Comparison of ENCODE assay signal across 15 cellular contexts in the genomic region with DNA sequence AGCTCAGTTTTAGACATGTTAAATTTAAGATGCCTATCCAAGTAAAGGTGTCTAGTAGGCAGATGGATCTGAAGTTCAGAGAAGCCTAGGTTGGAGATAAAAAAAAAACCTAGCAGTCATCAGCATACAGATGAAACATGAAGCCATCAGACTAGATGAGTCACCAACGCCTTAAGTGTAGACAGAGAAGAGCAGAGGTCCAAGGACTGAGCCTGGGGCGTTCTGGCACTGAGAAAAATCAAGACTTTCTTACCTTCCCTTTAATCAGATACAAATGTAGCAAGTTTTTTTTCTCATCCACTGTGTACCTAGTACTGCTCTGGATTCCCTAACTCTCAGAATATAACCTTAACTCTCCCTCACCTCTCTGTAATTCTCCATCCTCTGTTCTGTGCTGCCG.
A peak's percentile ranks its signal among the peaks of the same experiment; 100 is the strongest.
DNase-seq lines count a peak whose midpoint lies in the region; ATAC-seq and TF ChIP-seq lines count a peak whose summit lies in the region.
"Had no signal": no experiment of that assay in that cellular context is flagged by ENCODE, and none has a peak within 500 bp of the region (broad histone marks: within the 10 kb centered on the region; RNA-seq: fewer than 3 reads in every experiment).

No MANE protein-coding gene starts in this region.

- TF ChIP-seq CTCF in SK-N-SH (IDR thresholded peaks at IDR 0.05) (no peak), lower lobe of right lung (IDR thresholded peaks at IDR 0.05) (no peak), tibial artery (IDR thresholded peaks at IDR 0.05) (no peak)

- TF ChIP-seq EP300 in SK-N-SH (IDR thresholded peaks at IDR 0.05; ENCODE audit: borderline replicate concordance in 1 of 2, low read depth in 1 of 2, low read length in 1 of 2): no peak

- no peaks in the 10 kb centered on the region for H4K20me1 ChIP-seq in SK-N-SH (ENCODE audit: insufficient read depth)
- H4K20me1 ChIP-seq: BLaER1 had no signal

- CTCF ChIA-PET in SK-N-SH (lab: Yijun Ruan, JAX): no interaction called here

- no peak overlapping the region for H2AFZ ChIP-seq in SK-N-SH (ENCODE audit: low read depth)
- H2AFZ ChIP-seq: parathyroid adenoma had no signal

- DNase-seq in AG08395 (ENCODE audit: low spot score): peak; percentile 20
- DNase-seq in HCEC 1CT: peak; percentile 66
- no peak for DNase-seq in SK-N-SH
- peak; percentile 46 for DNase-seq in fibroblast of peridontal ligament (ENCODE audit: extremely low read depth)
- no peak for DNase-seq in lower lobe of right lung
- DNase-seq in tibial artery: no peak
- no peak for DNase-seq in activated CD8-positive, alpha-beta memory T cell treated with anti-CD3 and anti-CD28 coated beads, Interleukin-2, amount 50 U/mL, for 48 hours
- DNase-seq: activated CD4-positive, alpha-beta memory T cell treated with anti-CD3 and anti-CD28 coated beads for 36 hours; activated naive CD8-positive, alpha-beta T cell treated with anti-CD3 and anti-CD28 coated beads, Interleukin-2, amount 10 ng/mL, durations not matched to agents 7 days and 5 days; midbrain; NCI-H1436 treated with DMSO at 0.1 percent for 48 hours; stimulated activated CD4-positive, alpha-beta T cell treated with anti-CD3 and anti-CD28 coated beads, Interleukin-4, amount 100 ng/mL, for 4 hours had no signal

- H3K36me3 ChIP-seq in SK-N-SH (replicated peaks in 1 of 2; ENCODE audit: control insufficient read depth in 1 of 2, insufficient read depth in 2 of 2, low read length in 1 of 2): peaks cover 0 to 4% of the 10 kb centered on the region in 2 experiments
- H3K36me3 ChIP-seq in lower lobe of right lung: no peaks in the 10 kb centered on the region
- H3K36me3 ChIP-seq in tibial artery: no peaks in the 10 kb centered on the region
- H3K36me3 ChIP-seq: BLaER1 had no signal

- H3K4me2 ChIP-seq in SK-N-SH: no peak overlapping the region
- H3K4me2 ChIP-seq: BLaER1 had no signal

- H3K79me2 ChIP-seq in SK-N-SH (ENCODE audit: insufficient read depth): no peaks in the 10 kb centered on the region

- no peak overlapping the region for H3K9ac ChIP-seq in SK-N-SH
- H3K9ac ChIP-seq: BLaER1, parathyroid adenoma had no signal

- intact Hi-C loops in lower lobe of right lung (cut with DNase I): no loop called here
- intact Hi-C loops in tibial artery (cut with DNase I; ENCODE audit: low total_unique reads): loop anchor here (10.0 kb wide), 1 partner anchor 94 kb away; the partner anchor contains the start of gene SIL1

- H3K9me3 ChIP-seq in SK-N-SH: no peaks in the 10 kb centered on the region
- H3K9me3 ChIP-seq in lower lobe of right lung: no peaks in the 10 kb centered on the region
- no peaks in the 10 kb centered on the region for H3K9me3 ChIP-seq in tibial artery
- H3K9me3 ChIP-seq: BLaER1 had no signal

- POLR2A ChIA-PET in SK-N-SH (lab: Yijun Ruan, JAX): no interaction called here

- peaks cover 0 to 10% of the 10 kb centered on the region in 2 experiments; a peak in 1 of 4 replicates for H3K4me1 ChIP-seq in SK-N-SH (ENCODE audit: control insufficient read depth in 1 of 2, insufficient read depth in 2 of 2, low read depth in 1 of 2, low read length in 1 of 2)
- H3K4me1 ChIP-seq in lower lobe of right lung: peaks cover 8% of the 10 kb centered on the region
- H3K4me1 ChIP-seq in tibial artery: peaks cover 0 to 24% (median 18%) of the 10 kb centered on the region in 4 donors
- H3K4me1 ChIP-seq: parathyroid adenoma had no signal

- H3K27ac ChIP-seq in SK-N-SH (ENCODE audit: low read depth in 2 of 2, low read length in 1 of 2) (no peak overlapping the region), lower lobe of right lung (no peak overlapping the region), tibial artery (no peak overlapping the region)
- H3K27ac ChIP-seq: BLaER1, parathyroid adenoma had no signal

- no peaks in the 10 kb centered on the region for H3F3A ChIP-seq in SK-N-SH (replicated peaks; ENCODE audit: insufficient read depth)

- no peak for ATAC-seq in GM18868 (IDR thresholded peaks at IDR 0.05; ENCODE audit: unreplicated experiment)
- ATAC-seq in lower lobe of right lung: no peak

- 85% methylated on average over 3 of the region's 3 CpGs for WGBS in SK-N-SH (ENCODE audit: low lambda C conversion rate)

- H3K27me3 ChIP-seq in SK-N-SH (ENCODE audit: insufficient read depth) (no peaks in the 10 kb centered on the region), lower lobe of right lung (ENCODE audit: low read depth) (no peaks in the 10 kb centered on the region), tibial artery (no peaks in the 10 kb centered on the region)

- TF ChIP-seq RAD21 in SK-N-SH (IDR thresholded peaks at IDR 0.05; ENCODE audit: low read length): no peak

- H3K4me3 ChIP-seq in SK-N-SH (ENCODE audit: low read depth in 2 of 2, low read length in 1 of 2) (no peak overlapping the region), lower lobe of right lung (no peak overlapping the region), tibial artery (no peak overlapping the region)
- H3K4me3 ChIP-seq: BLaER1 had no signal

- H3K9me2 ChIP-seq in SK-N-SH: no peaks in the 10 kb centered on the region

TF ChIP-seq in SK-N-SH, 30 proteins besides CTCF, POLR2A, EP300 and RAD21:
- peak; percentile 35; the same call in 1 of the 2 replicates for TF ChIP-seq JUND (IDR thresholded peaks at IDR 0.05)
- TF ChIP-seq FOSL2 (IDR thresholded peaks at IDR 0.05; ENCODE audit: borderline replicate concordance, low read depth): peak; percentile 55
- no peak for TF ChIP-seq RFX5 (IDR thresholded peaks at IDR 0.05; ENCODE audit: low read length)

Comparison
In these comparisons a context has a peak if more than half of its experiments do, and no peak if none do; other contexts are left out.
1. DNase-seq: peak in AG08395 (single experiment), HCEC 1CT (single experiment) and fibroblast of peridontal ligament (single experiment); none in SK-N-SH (single experiment), lower lobe of right lung (single experiment), tibial artery (0 of 2) and activated CD8-positive, alpha-beta memory T cell treated with anti-CD3 and anti-CD28 coated beads, Interleukin-2, amount 50 U/mL, for 48 hours (single experiment).